Comparison of ENCODE assay signal across 24 cellular contexts in genomic region chr1:9207715-9208114, GRCh38.
"Had no signal": no experiment of that assay in that cellular context is flagged by ENCODE, and none has a peak within 500 bp of the region (broad histone marks: within the 10 kb centered on the region; RNA-seq: fewer than 3 reads in every experiment).

No MANE protein-coding gene starts in this region.

- H3K4me3 ChIP-seq: pancreas, psoas muscle, right atrium auricular region, upper lobe of right lung had no signal

- H3K9me3 ChIP-seq: neutrophil, pancreas, psoas muscle, right atrium auricular region, upper lobe of right lung had no signal

- H3K27ac Mint-ChIP-seq: activated CD4-positive, alpha-beta T cell treated with anti-CD3 and anti-CD28 coated beads, Interleukin-2, amount 10 ng/mL, durations not matched to agents 7 days and 5 days; activated CD8-positive, alpha-beta memory T cell treated with anti-CD3 and anti-CD28 coated beads, Interleukin-2, amount 10 ng/mL, durations not matched to agents 7 days and 5 days; activated CD8-positive, alpha-beta T cell treated with anti-CD3 and anti-CD28 coated beads for 36 hours; activated naive CD8-positive, alpha-beta T cell treated with anti-CD3 and anti-CD28 coated beads, Interleukin-2, amount 50 U/mL, for 24 hours; brain; natural killer cell treated with Interleukin-12 subunit alpha and Interleukin-12 subunit beta and Interleukin-15 and Interleukin-18, amount 100 ng/mL, for 72 hours had no signal

- H3K27me3 ChIP-seq: pancreas, right atrium auricular region had no signal

- DNase-seq: activated CD4-positive, alpha-beta T cell treated with anti-CD3 and anti-CD28 coated beads, Interleukin-2, amount 10 ng/mL, durations not matched to agents 7 days and 5 days; activated CD4-positive, CD25-positive, alpha-beta regulatory T cell treated with anti-CD3 and anti-CD28 coated beads, Interleukin-2, amount 50 U/mL, for 72 hours; activated CD8-positive, alpha-beta memory T cell treated with anti-CD3 and anti-CD28 coated beads, Interleukin-2, amount 10 ng/mL, durations not matched to agents 7 days and 5 days; activated gamma-delta T cell; activated naive CD4-positive, alpha-beta T cell treated with anti-CD3 and anti-CD28 coated beads, Interleukin-2, amount 50 U/mL, for 16 hours; activated naive CD8-positive, alpha-beta T cell treated with anti-CD3 and anti-CD28 coated beads, Interleukin-2, amount 50 U/mL, for 24 hours; activated T-cell treated with anti-CD3 and anti-CD28 coated beads for 4 hours; caudate nucleus; effector memory CD4-positive, alpha-beta T cell; hippocampal formation; left ventricle myocardium superior; pancreas; psoas muscle; stimulated activated CD4-positive, alpha-beta T cell treated with anti-CD3 and anti-CD28 coated beads, Interleukin-12 subunit alpha, Interleukin-12 subunit beta, amount 100 ng/mL, for 4 hours; stimulated activated CD4-positive, alpha-beta T cell treated with anti-CD3 and anti-CD28 coated beads, Interleukin-4, amount 100 ng/mL, for 4 hours; stimulated activated naive CD8-positive, alpha-beta T cell treated with anti-CD3 and anti-CD28 coated beads, Interleukin-15, Interleukin-2, amounts not matched to agents 100 U/mL and 50 U/mL, for 24 hours; upper lobe of right lung had no signal

- H3K4me1 ChIP-seq: pancreas, psoas muscle, right atrium auricular region had no signal

- H3K4me3 Mint-ChIP-seq: activated CD4-positive, alpha-beta T cell treated with anti-CD3 and anti-CD28 coated beads, Interleukin-2, amount 10 ng/mL, durations not matched to agents 7 days and 5 days; activated CD8-positive, alpha-beta memory T cell treated with anti-CD3 and anti-CD28 coated beads, Interleukin-2, amount 10 ng/mL, durations not matched to agents 7 days and 5 days; activated CD8-positive, alpha-beta T cell treated with anti-CD3 and anti-CD28 coated beads for 36 hours; activated naive CD8-positive, alpha-beta T cell treated with anti-CD3 and anti-CD28 coated beads, Interleukin-2, amount 50 U/mL, for 24 hours; brain; natural killer cell treated with Interleukin-12 subunit alpha and Interleukin-12 subunit beta and Interleukin-15 and Interleukin-18, amount 100 ng/mL, for 72 hours had no signal

- H3K9me3 Mint-ChIP-seq: activated CD4-positive, alpha-beta T cell treated with anti-CD3 and anti-CD28 coated beads, Interleukin-2, amount 10 ng/mL, durations not matched to agents 7 days and 5 days; activated CD8-positive, alpha-beta T cell treated with anti-CD3 and anti-CD28 coated beads for 36 hours; activated naive CD8-positive, alpha-beta T cell treated with anti-CD3 and anti-CD28 coated beads, Interleukin-2, amount 50 U/mL, for 24 hours; natural killer cell treated with Interleukin-12 subunit alpha and Interleukin-12 subunit beta and Interleukin-15 and Interleukin-18, amount 100 ng/mL, for 72 hours had no signal

- FAIRE-seq: frontal cortex, pancreas had no signal

- H3K36me3 Mint-ChIP-seq: activated CD8-positive, alpha-beta memory T cell treated with anti-CD3 and anti-CD28 coated beads, Interleukin-2, amount 10 ng/mL, durations not matched to agents 7 days and 5 days; brain; natural killer cell treated with Interleukin-12 subunit alpha and Interleukin-12 subunit beta and Interleukin-15 and Interleukin-18, amount 100 ng/mL, for 72 hours had no signal

- H3K27ac ChIP-seq: neutrophil, pancreas, psoas muscle, right atrium auricular region, upper lobe of right lung, VCaP had no signal

- ATAC-seq: activated CD8-positive, alpha-beta memory T cell treated with anti-CD3 and anti-CD28 coated beads, Interleukin-2, amount 10 ng/mL, durations not matched to agents 7 days and 5 days; left ventricle myocardium superior; pancreas; psoas muscle; upper lobe of right lung had no signal

- H3K36me3 ChIP-seq: neutrophil, pancreas, right atrium auricular region, upper lobe of right lung had no signal
